Comparison of ENCODE assay signal across 20 cellular contexts in genomic region chr17:48137658-48138057, GRCh38. TPM values are rescaled to one million over a fixed set of nuclear protein-coding genes. Genes with fewer than 3 reads are reported as not detected.
DNase-seq lines count a peak whose midpoint lies in the region; ATAC-seq, FAIRE-seq and TF ChIP-seq lines count a peak whose summit lies in the region.
"Had no signal": no experiment of that assay in that cellular context is flagged by ENCODE, and none has a peak within 500 bp of the region (broad histone marks: within the 10 kb centered on the region; RNA-seq: fewer than 3 reads in every experiment).

No MANE protein-coding gene starts in this region.

- no peak overlapping the region for H3K27ac ChIP-seq in CD4-positive, CD25-positive, alpha-beta regulatory T cell (ENCODE audit: insufficient read depth, low read length, poor library complexity, severe bottlenecking)
- no peak overlapping the region for H3K27ac ChIP-seq in CD8-positive, alpha-beta memory T cell (ENCODE audit: low read depth, low read length)
- H3K27ac ChIP-seq: BLaER1 treated with 17β-estradiol and CSF1 and Interleukin-3, amounts not matched to agents 10 nM and 100 nM; SJSA1 had no signal

- intact Hi-C loops in activated T-helper 1 cell treated with anti-CD3 and anti-CD28 coated beads, Interleukin-12 subunit alpha, Interleukin-12 subunit beta, Interleukin-2, Interleukin-4 antibody, amounts not matched to agents 30 ng/mL and 10 ng/mL and 1 ng/mL, durations not matched to agents 14 hours and 24 hours and 36 hours (cut with micrococcal nuclease), result loop anchor here (10.0 kb wide), 1 partner anchor 457 kb away; the partner anchor contains the start of genes HOXB3 and HOXB5

- CTCF ChIA-PET in CD8-positive, alpha-beta memory T cell (lab: Charles Lee), result interaction anchor here (0.7 kb wide), 1 partner anchor 22 kb away, joined by 3 read pairs; no protein-coding TSS in a partner anchor

- DNase-seq in CD4-positive, CD25-positive, alpha-beta regulatory T cell, result no peak
- DNase-seq in CD8-positive, alpha-beta memory T cell, result no peak
- no peak for DNase-seq in activated T-helper 1 cell treated with anti-CD3 and anti-CD28 coated beads, Interleukin-12 subunit alpha, Interleukin-12 subunit beta, Interleukin-2, Interleukin-4 antibody, amounts not matched to agents 30 ng/mL and 10 ng/mL and 1 ng/mL, durations not matched to agents 14 hours and 24 hours and 36 hours (ENCODE audit: low spot score)
- no peak for DNase-seq in immature natural killer cell
- no peak for DNase-seq in H54 (ENCODE audit: insufficient read length, low spot score)
- DNase-seq in NCI-H128 (lab: John Stamatoyannopoulos, UW; ENCODE audit: unreplicated experiment), result no peak
- DNase-seq: Calu3, DMS79, NCI-H1436 treated with DMSO at 0.1 percent for 48 hours, NCI-H2081, NCI-H226, NCI-H69, PC-3 had no signal

- no peak overlapping the region for H3K4me3 Mint-ChIP-seq in CD4-positive, CD25-positive, alpha-beta regulatory T cell
- H3K4me3 Mint-ChIP-seq in CD8-positive, alpha-beta memory T cell, result no peak overlapping the region
- H3K4me3 Mint-ChIP-seq in activated T-helper 1 cell treated with anti-CD3 and anti-CD28 coated beads, Interleukin-12 subunit alpha, Interleukin-12 subunit beta, Interleukin-2, Interleukin-4 antibody, amounts not matched to agents 30 ng/mL and 10 ng/mL and 1 ng/mL, durations not matched to agents 14 hours and 24 hours and 36 hours, result no peak overlapping the region
- no peak overlapping the region for H3K4me3 Mint-ChIP-seq in immature natural killer cell
- H3K4me3 Mint-ChIP-seq: IgD-negative memory B cell had no signal

- H3K27me3 ChIP-seq in CD4-positive, CD25-positive, alpha-beta regulatory T cell (ENCODE audit: control insufficient read depth, insufficient read depth, low read length), result no peaks in the 10 kb centered on the region
- no peaks in the 10 kb centered on the region for H3K27me3 ChIP-seq in CD8-positive, alpha-beta memory T cell (ENCODE audit: insufficient read depth, low read length, poor library complexity, severe bottlenecking)
- H3K27me3 ChIP-seq: BLaER1 treated with 17β-estradiol and CSF1 and Interleukin-3, amounts not matched to agents 10 nM and 100 nM had no signal

- no peaks in the 10 kb centered on the region for H3K4me1 ChIP-seq in CD4-positive, CD25-positive, alpha-beta regulatory T cell (ENCODE audit: control insufficient read depth, insufficient read depth, low read length, poor library complexity, severe bottlenecking)
- no peaks in the 10 kb centered on the region for H3K4me1 ChIP-seq in CD8-positive, alpha-beta memory T cell (ENCODE audit: insufficient read depth, low read length)
- H3K4me1 ChIP-seq: HAP-1, SJSA1 had no signal

- H3K27ac Mint-ChIP-seq in CD4-positive, CD25-positive, alpha-beta regulatory T cell, result peak overlapping the region in 2 of 3 donors; percentile 37 to 44
- peak overlapping the region in 5 of 8 donors; percentile 17 to 78 (median 59) for H3K27ac Mint-ChIP-seq in CD8-positive, alpha-beta memory T cell
- peak overlapping the region; percentile 8 for H3K27ac Mint-ChIP-seq in activated T-helper 1 cell treated with anti-CD3 and anti-CD28 coated beads, Interleukin-12 subunit alpha, Interleukin-12 subunit beta, Interleukin-2, Interleukin-4 antibody, amounts not matched to agents 30 ng/mL and 10 ng/mL and 1 ng/mL, durations not matched to agents 14 hours and 24 hours and 36 hours
- peak overlapping the region in 5 of 6 donors; percentile 10 to 71 (median 50) for H3K27ac Mint-ChIP-seq in immature natural killer cell
- H3K27ac Mint-ChIP-seq: IgD-negative memory B cell had no signal

- no peak for TF ChIP-seq POLR2A in H54 (IDR thresholded peaks at IDR 0.05; ENCODE audit: low read depth, low read length)

- H3K4me1 Mint-ChIP-seq in CD4-positive, CD25-positive, alpha-beta regulatory T cell, result peaks cover 0 to 22% (median 4%) of the 10 kb centered on the region in 4 donors
- H3K4me1 Mint-ChIP-seq in CD8-positive, alpha-beta memory T cell, result peaks cover 0 to 4% (median 0%) of the 10 kb centered on the region in 3 donors
- H3K4me1 Mint-ChIP-seq in activated T-helper 1 cell treated with anti-CD3 and anti-CD28 coated beads, Interleukin-12 subunit alpha, Interleukin-12 subunit beta, Interleukin-2, Interleukin-4 antibody, amounts not matched to agents 30 ng/mL and 10 ng/mL and 1 ng/mL, durations not matched to agents 14 hours and 24 hours and 36 hours (ENCODE audit: low read depth), result peaks cover 14% of the 10 kb centered on the region
- H3K4me1 Mint-ChIP-seq in immature natural killer cell, result peaks cover 5 to 18% of the 10 kb centered on the region in 2 donors

- H3K9me3 ChIP-seq in CD4-positive, CD25-positive, alpha-beta regulatory T cell (ENCODE audit: control insufficient read depth in 2 of 2, low read length in 2 of 2), result no peaks in the 10 kb centered on the region
- H3K9me3 ChIP-seq in CD8-positive, alpha-beta memory T cell (ENCODE audit: low read length), result no peaks in the 10 kb centered on the region
- H3K9me3 ChIP-seq: BLaER1 treated with 17β-estradiol and CSF1 and Interleukin-3, amounts not matched to agents 10 nM and 100 nM; HAP-1; SJSA1 had no signal

- no peak overlapping the region for H3K4me3 ChIP-seq in CD4-positive, CD25-positive, alpha-beta regulatory T cell (ENCODE audit: low read depth, low read length)
- no peak overlapping the region for H3K4me3 ChIP-seq in CD8-positive, alpha-beta memory T cell (ENCODE audit: low read length)
- H3K4me3 ChIP-seq: BLaER1 treated with 17β-estradiol and CSF1 and Interleukin-3, amounts not matched to agents 10 nM and 100 nM; GM12878; HAP-1; SJSA1 had no signal

- H3K27me3 Mint-ChIP-seq in CD4-positive, CD25-positive, alpha-beta regulatory T cell, result no peaks in the 10 kb centered on the region
- H3K27me3 Mint-ChIP-seq in CD8-positive, alpha-beta memory T cell, result peaks cover 0 to 3% of the 10 kb centered on the region in 2 donors
- H3K27me3 Mint-ChIP-seq in activated T-helper 1 cell treated with anti-CD3 and anti-CD28 coated beads, Interleukin-12 subunit alpha, Interleukin-12 subunit beta, Interleukin-2, Interleukin-4 antibody, amounts not matched to agents 30 ng/mL and 10 ng/mL and 1 ng/mL, durations not matched to agents 14 hours and 24 hours and 36 hours (ENCODE audit: insufficient read depth), result no peaks in the 10 kb centered on the region
- peaks cover 4 to 17% (median 17%) of the 10 kb centered on the region in 3 donors for H3K27me3 Mint-ChIP-seq in immature natural killer cell (ENCODE audit: low read depth in 3 of 3)
- H3K27me3 Mint-ChIP-seq: IgD-negative memory B cell had no signal

- no peak for ATAC-seq in CD4-positive, CD25-positive, alpha-beta regulatory T cell (ENCODE audit: low read depth in 2 of 2)
- ATAC-seq in HG02973 (IDR thresholded peaks at IDR 0.05; ENCODE audit: unreplicated experiment), result no peak
- ATAC-seq: GM12878, PC-3 had no signal

- no peaks in the 10 kb centered on the region for H3K9me3 Mint-ChIP-seq in CD4-positive, CD25-positive, alpha-beta regulatory T cell
- no peaks in the 10 kb centered on the region for H3K9me3 Mint-ChIP-seq in CD8-positive, alpha-beta memory T cell
- no peaks in the 10 kb centered on the region for H3K9me3 Mint-ChIP-seq in activated T-helper 1 cell treated with anti-CD3 and anti-CD28 coated beads, Interleukin-12 subunit alpha, Interleukin-12 subunit beta, Interleukin-2, Interleukin-4 antibody, amounts not matched to agents 30 ng/mL and 10 ng/mL and 1 ng/mL, durations not matched to agents 14 hours and 24 hours and 36 hours
- H3K9me3 Mint-ChIP-seq in immature natural killer cell, result no peaks in the 10 kb centered on the region
- H3K9me3 Mint-ChIP-seq: IgD-negative memory B cell had no signal

- H3K36me3 ChIP-seq in CD4-positive, CD25-positive, alpha-beta regulatory T cell (ENCODE audit: control insufficient read depth, insufficient read depth, low read length), result peaks cover 53% of the 10 kb centered on the region
- H3K36me3 ChIP-seq in CD8-positive, alpha-beta memory T cell (ENCODE audit: insufficient read depth, low read length), result peaks cover 12% of the 10 kb centered on the region
- H3K36me3 ChIP-seq: BLaER1 treated with 17β-estradiol and CSF1 and Interleukin-3, amounts not matched to agents 10 nM and 100 nM; HAP-1; SJSA1 had no signal

- POLR2A ChIA-PET in CD8-positive, alpha-beta memory T cell (lab: Charles Lee), result no interaction called here

- FAIRE-seq in H54 (lab: Jason Lieb, UNC), result no peak
- FAIRE-seq: GM12878, GM18507 had no signal

- H3K36me3 Mint-ChIP-seq in CD4-positive, CD25-positive, alpha-beta regulatory T cell, result peaks cover 38% of the 10 kb centered on the region
- H3K36me3 Mint-ChIP-seq in CD8-positive, alpha-beta memory T cell, result peaks cover 0 to 63% (median 15%) of the 10 kb centered on the region in 3 donors
- peaks cover 19% of the 10 kb centered on the region for H3K36me3 Mint-ChIP-seq in activated T-helper 1 cell treated with anti-CD3 and anti-CD28 coated beads, Interleukin-12 subunit alpha, Interleukin-12 subunit beta, Interleukin-2, Interleukin-4 antibody, amounts not matched to agents 30 ng/mL and 10 ng/mL and 1 ng/mL, durations not matched to agents 14 hours and 24 hours and 36 hours (ENCODE audit: low read depth)
- peaks cover 13 to 39% (median 15%) of the 10 kb centered on the region in 3 donors for H3K36me3 Mint-ChIP-seq in immature natural killer cell

RNA-seq across cellular contexts. Expression of gene SNX11, which starts 30.1 kb away (rescaled TPM):
- total RNA-seq in CD4-positive, CD25-positive, alpha-beta regulatory T cell, result 15.8 TPM
- polyA plus RNA-seq in CD4-positive, CD25-positive, alpha-beta regulatory T cell, result 10 to 100 TPM; 15.1 to 22.8 (median 21.7) TPM
- total RNA-seq in CD8-positive, alpha-beta memory T cell, result 10 to 100 TPM; 43.3 to 45.2 TPM
- polyA plus RNA-seq in CD8-positive, alpha-beta memory T cell, result 26.5 TPM
- 31.1 and 37.1 TPM in 2 replicates for total RNA-seq in activated T-helper 1 cell treated with anti-CD3 and anti-CD28 coated beads, Interleukin-12 subunit alpha, Interleukin-12 subunit beta, Interleukin-2, Interleukin-4 antibody, amounts not matched to agents 30 ng/mL and 10 ng/mL and 1 ng/mL, durations not matched to agents 14 hours and 24 hours and 36 hours
- polyA plus RNA-seq in immature natural killer cell, result 10 to 100 TPM; 37.1 to 44.7 (median 41.2) TPM

RNA-seq across cellular contexts. Expression of gene CBX1, which starts 36.4 kb away (rescaled TPM):
- total RNA-seq in CD4-positive, CD25-positive, alpha-beta regulatory T cell, result 19.0 TPM
- 10 to 100 TPM; 13.9 to 22.7 (median 15.5) TPM for polyA plus RNA-seq in CD4-positive, CD25-positive, alpha-beta regulatory T cell
- 10 to 100 TPM; 63.1 to 65.1 TPM for total RNA-seq in CD8-positive, alpha-beta memory T cell
- polyA plus RNA-seq in CD8-positive, alpha-beta memory T cell, result 21.1 TPM
- 61.1 and 62.4 TPM in 2 replicates for total RNA-seq in activated T-helper 1 cell treated with anti-CD3 and anti-CD28 coated beads, Interleukin-12 subunit alpha, Interleukin-12 subunit beta, Interleukin-2, Interleukin-4 antibody, amounts not matched to agents 30 ng/mL and 10 ng/mL and 1 ng/mL, durations not matched to agents 14 hours and 24 hours and 36 hours
- 10 to 100 TPM; 19.3 to 30.0 (median 27.0) TPM for polyA plus RNA-seq in immature natural killer cell

Comparison
In these comparisons a context has a peak if more than half of its experiments do, and no peak if none do; other contexts are left out.
1. H3K27ac Mint-ChIP-seq: peak in every context shown above with its lines; median percentile 59 in CD8-positive, alpha-beta memory T cell; 50 in immature natural killer cell; 40 in CD4-positive, CD25-positive, alpha-beta regulatory T cell; 8 in activated T-helper 1 cell treated with anti-CD3 and anti-CD28 coated beads, Interleukin-12 subunit alpha, Interleukin-12 subunit beta, Interleukin-2, Interleukin-4 antibody, amounts not matched to agents 30 ng/mL and 10 ng/mL and 1 ng/mL, durations not matched to agents 14 hours and 24 hours and 36 hours.